ENCODE assay signal across 8 cellular contexts in the genomic region with DNA sequence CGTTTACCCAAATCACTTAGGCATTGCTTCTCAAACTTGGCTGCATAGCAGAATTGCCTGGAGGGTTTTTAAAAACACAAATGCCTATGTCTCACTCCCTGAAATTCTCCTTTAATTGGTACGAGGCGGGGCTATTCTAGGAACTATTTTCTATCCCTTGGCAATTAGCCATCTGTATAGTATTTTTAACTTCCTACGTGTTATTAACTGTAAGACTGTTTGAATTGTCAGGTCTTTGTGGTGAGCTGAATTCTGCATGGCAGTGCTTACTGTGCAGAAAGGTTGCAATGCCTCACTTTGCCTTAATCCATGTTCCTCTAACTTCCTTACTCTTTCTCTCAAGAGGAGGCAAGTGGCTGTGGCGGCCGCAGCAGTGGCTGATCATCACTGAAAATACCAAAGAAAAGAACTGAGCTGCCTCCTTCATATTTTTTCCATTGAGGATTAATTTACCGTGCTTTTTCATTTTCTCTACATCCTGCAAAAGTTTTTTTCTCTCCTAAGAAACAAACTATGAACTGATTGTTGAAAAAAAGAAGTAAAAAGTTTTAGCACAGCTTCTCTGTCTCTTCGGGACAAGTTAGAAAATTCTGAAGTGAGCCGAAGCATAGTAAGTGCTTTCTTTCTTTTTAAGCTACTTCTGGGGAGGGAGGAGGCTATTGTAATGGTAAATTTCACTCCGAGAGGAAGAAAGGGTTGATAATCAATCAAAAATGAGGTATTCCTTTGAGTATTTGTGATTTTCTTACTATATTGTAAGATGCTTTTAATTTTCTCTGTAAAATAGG. TPM values are rescaled to one million over a fixed set of nuclear protein-coding genes. Genes with fewer than 3 reads are reported as not detected.
DNase-seq lines count a peak whose midpoint lies in the region; ATAC-seq and TF ChIP-seq lines count a peak whose summit lies in the region.

Gene SHROOM3 (plus strand): TSS at position 329 of the 788 bp plus-strand sequence. CDS start 824 bp downstream, outside the sequence.

- peak within 1 kb of the TSS; percentile 64 for H3K4me2 ChIP-seq in KMS-11

- no peaks in the 10 kb centered on the region for H3K36me3 ChIP-seq in KMS-11 (ENCODE audit: insufficient read depth)
- no peaks in the 10 kb centered on the region for H3K36me3 ChIP-seq in colonic mucosa
- H3K36me3 ChIP-seq in tibial nerve, result no peaks in the 10 kb centered on the region

- H3K4me1 ChIP-seq in KMS-11 (ENCODE audit: low read depth, poor library complexity, severe bottlenecking) (peaks cover 72% of the 10 kb centered on the region), colonic mucosa (no peaks in the 10 kb centered on the region), tibial nerve (peaks cover 0 to 19% (median 0%) of the 10 kb centered on the region in 4 donors)

- peak within 1 kb of the TSS; percentile 51 for H2AFZ ChIP-seq in KMS-11 (ENCODE audit: low read depth)

- 17 to 27% methylated on average over 10 of the region's 10 CpGs for WGBS in tibial nerve, 2 donors

- TF ChIP-seq EP300 in tibial nerve (IDR thresholded peaks at IDR 0.05), result no peak

- no peak for ATAC-seq in left lobe of liver
- ATAC-seq in stimulated activated naive CD8-positive, alpha-beta T cell treated with anti-CD3 and anti-CD28 coated beads, Interleukin-15, Interleukin-2, amounts not matched to agents 100 U/mL and 50 U/mL, for 24 hours, result no peak

- no peaks in the 10 kb centered on the region for H4K20me1 ChIP-seq in KMS-11 (ENCODE audit: insufficient read depth)

- H3K9me3 ChIP-seq in colonic mucosa (no peaks in the 10 kb centered on the region), tibial nerve (no peaks in the 10 kb centered on the region)

- no peaks in the 10 kb centered on the region for H3K79me2 ChIP-seq in KMS-11 (ENCODE audit: insufficient read depth, low read depth)

- H3K27me3 ChIP-seq in KMS-11 (ENCODE audit: insufficient read depth, low read depth) (no peaks in the 10 kb centered on the region), colonic mucosa (no peaks in the 10 kb centered on the region), tibial nerve (no peaks in the 10 kb centered on the region)

- H3K9ac ChIP-seq in KMS-11, result peak within 1 kb of the TSS; percentile 28; the same call in 1 of the 2 replicates
- H3K9ac ChIP-seq in colonic mucosa (ENCODE audit: low read depth in 2 of 2, low read length in 2 of 2), result no peak within 1 kb of the TSS

- intact Hi-C loops in colonic mucosa (cut with DNase I), result loop anchor here (5.0 kb wide), 1 partner anchor 312 kb away; no protein-coding TSS in a partner anchor

- H3K27ac ChIP-seq in KMS-11 (peak within 1 kb of the TSS; percentile 49), colonic mucosa (no peak within 1 kb of the TSS), tibial nerve (peak within 1 kb of the TSS in 2 of 4 donors; percentile 38 to 45)

- H3K4me3 ChIP-seq in KMS-11 (IDR thresholded peaks at IDR 0.05; ENCODE audit: insufficient read depth, low read depth, low read length) (no peak within 1 kb of the TSS), colonic mucosa (no peak within 1 kb of the TSS), tibial nerve (peak within 1 kb of the TSS; percentile 1 to 39 (median 17))

- TF ChIP-seq CTCF in KMS-11 (conservative IDR thresholded peaks at IDR 0.05; ENCODE audit: low read depth, low read length) (no peak), colonic mucosa (IDR thresholded peaks at IDR 0.05) (no peak), tibial nerve (IDR thresholded peaks at IDR 0.05) (no peak)

- TF ChIP-seq POLR2A in tibial nerve (IDR thresholded peaks at IDR 0.05), result no peak

- DNase-seq in colonic mucosa (no peak), left lobe of liver (ENCODE audit: low spot score) (no peak), tibial nerve (ENCODE audit: low spot score in 2 of 2) (no peak), NCI-H345 treated with DMSO at 0.1 percent for 48 hours (lab: John Stamatoyannopoulos, UW; ENCODE audit: unreplicated experiment) (no peak), MV-4-11 (lab: John Stamatoyannopoulos, UW) (no peak), dermis blood vessel endothelial cell (no peak)
- no peak for DNase-seq in stimulated activated naive CD8-positive, alpha-beta T cell treated with anti-CD3 and anti-CD28 coated beads, Interleukin-15, Interleukin-2, amounts not matched to agents 100 U/mL and 50 U/mL, for 24 hours

RNA-seq across cellular contexts. Expression of gene SHROOM3, which starts in this region (rescaled TPM):
- total RNA-seq in colonic mucosa, result 100 to 1,000 TPM; 142 to 160 TPM
- 39.9 TPM for total RNA-seq in left lobe of liver
- 10 to 100 TPM; 28.0 to 49.8 (median 37.9) TPM for total RNA-seq in tibial nerve
- total RNA-seq in dermis blood vessel endothelial cell, result 0.51 and 1.1 TPM in 2 replicates

Comparison
In these comparisons a context has a peak if more than half of its experiments do, and no peak if none do; other contexts are left out.
1. RNA of gene SHROOM3 (total RNA-seq): 142 to 160 TPM in colonic mucosa, 28.0 to 49.8 TPM in tibial nerve and 39.9 TPM in left lobe of liver (single experiment); 0.51 to 1.1 TPM in dermis blood vessel endothelial cell; every median in the first group is over 10 times any median in the second.
2. H3K4me3 ChIP-seq: peak in tibial nerve (4 of 4); none in KMS-11 (single experiment) and colonic mucosa (single experiment).